In the genomic region with DNA sequence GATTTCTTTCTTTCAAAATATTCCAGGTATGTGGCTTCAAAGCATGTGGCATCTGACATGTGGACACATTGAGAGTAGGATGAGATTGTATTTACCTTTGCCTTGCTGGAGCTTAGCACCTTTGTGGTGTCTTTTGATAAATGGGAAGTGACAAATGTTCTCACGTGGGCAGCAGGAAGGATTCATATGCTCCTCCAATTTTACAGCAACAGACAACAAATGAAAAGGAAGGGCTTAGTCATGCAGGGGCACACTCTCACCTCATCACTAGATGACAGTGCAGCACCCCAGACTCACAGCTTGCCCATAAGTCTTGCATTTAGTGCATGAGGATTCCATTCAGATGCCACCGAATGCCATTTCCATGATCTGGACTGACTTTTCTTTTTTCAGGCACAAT, we compare ENCODE assay signal across 17 cellular contexts. TPM values are rescaled to one million over a fixed set of nuclear protein-coding genes. Genes with fewer than 3 reads are reported as not detected.
A peak's percentile ranks its signal among the peaks of the same experiment; 100 is the strongest.
DNase-seq lines count a peak whose midpoint lies in the region; ATAC-seq and TF ChIP-seq lines count a peak whose summit lies in the region.
"Had no signal": no experiment of that assay in that cellular context is flagged by ENCODE, and none has a peak within 500 bp of the region (broad histone marks: within the 10 kb centered on the region; RNA-seq: fewer than 3 reads in every experiment).

No MANE protein-coding gene starts in this region.

- no peak overlapping the region for H3K27ac Mint-ChIP-seq in stimulated activated memory B cell treated with anti-CD40 and anti-IgM and Interleukin-4, amounts not matched to agents 10 μg/mL and 1 μg/mL and 100 μg/mL, for 72 hours
- H3K27ac Mint-ChIP-seq: IgD-negative memory B cell had no signal

- H3K4me3 ChIP-seq in coronary artery = no peak overlapping the region
- H3K4me3 ChIP-seq: BLaER1 treated with 17β-estradiol and CSF1 and Interleukin-3, amounts not matched to agents 10 nM and 100 nM had no signal

- no peak overlapping the region for H3K4me3 Mint-ChIP-seq in stimulated activated memory B cell treated with anti-CD40 and anti-IgM and Interleukin-4, amounts not matched to agents 10 μg/mL and 1 μg/mL and 100 μg/mL, for 72 hours
- H3K4me3 Mint-ChIP-seq: IgD-negative memory B cell had no signal

- H3K27me3 Mint-ChIP-seq in stimulated activated memory B cell treated with anti-CD40 and anti-IgM and Interleukin-4, amounts not matched to agents 10 μg/mL and 1 μg/mL and 100 μg/mL, for 72 hours = peaks cover 17% of the 10 kb centered on the region

- no peaks in the 10 kb centered on the region for H3K4me1 Mint-ChIP-seq in stimulated activated memory B cell treated with anti-CD40 and anti-IgM and Interleukin-4, amounts not matched to agents 10 μg/mL and 1 μg/mL and 100 μg/mL, for 72 hours
- H3K4me1 Mint-ChIP-seq: IgD-negative memory B cell had no signal

- H3K9me3 Mint-ChIP-seq in stimulated activated memory B cell treated with anti-CD40 and anti-IgM and Interleukin-4, amounts not matched to agents 10 μg/mL and 1 μg/mL and 100 μg/mL, for 72 hours = no peaks in the 10 kb centered on the region
- H3K9me3 Mint-ChIP-seq: IgD-negative memory B cell had no signal

- peak; percentile 74 for ATAC-seq in foreskin keratinocyte
- no peak for ATAC-seq in stimulated activated memory B cell treated with anti-CD40 and anti-IgM and Interleukin-4, amounts not matched to agents 10 μg/mL and 1 μg/mL and 100 μg/mL, for 72 hours

- TF ChIP-seq CTCF in foreskin keratinocyte (conservative IDR thresholded peaks at IDR 0.05) = no peak
- TF ChIP-seq CTCF in coronary artery (IDR thresholded peaks at IDR 0.05) = no peak

- H3K4me1 ChIP-seq in foreskin keratinocyte = peaks cover 9% of the 10 kb centered on the region
- H3K4me1 ChIP-seq: BLaER1 treated with 17β-estradiol and CSF1 and Interleukin-3, amounts not matched to agents 10 nM and 100 nM had no signal

- no peak overlapping the region for H3K27ac ChIP-seq in foreskin keratinocyte
- no peak overlapping the region for H3K27ac ChIP-seq in coronary artery
- H3K27ac ChIP-seq: 22Rv1; BLaER1 treated with 17β-estradiol and CSF1 and Interleukin-3, amounts not matched to agents 10 nM and 100 nM had no signal

- peak; percentile 58 for DNase-seq in NCI-H1694 treated with DMSO at 0.1 percent for 48 hours (lab: John Stamatoyannopoulos, UW)
- DNase-seq in NCI-H1694 (lab: John Stamatoyannopoulos, UW) = no peak
- DNase-seq in A172 (ENCODE audit: low spot score) = peak; percentile 11
- peak; percentile 19 for DNase-seq in RKO (ENCODE audit: low spot score)
- DNase-seq in foreskin keratinocyte = no peak
- no peak for DNase-seq in NAMALWA (ENCODE audit: low spot score)
- DNase-seq in coronary artery (ENCODE audit: low spot score) = no peak
- DNase-seq: HCEC 1CT, NCI-H1417 treated with DMSO at 0.1 percent for 48 hours, NCI-H2081, NCI-H345, Right ventricle myocardium superior, SK-N-SH had no signal

- peaks cover 10% of the 10 kb centered on the region for H3K27me3 ChIP-seq in foreskin keratinocyte
- H3K27me3 ChIP-seq: BLaER1 treated with 17β-estradiol and CSF1 and Interleukin-3, amounts not matched to agents 10 nM and 100 nM had no signal

- no peaks in the 10 kb centered on the region for H3K36me3 Mint-ChIP-seq in stimulated activated memory B cell treated with anti-CD40 and anti-IgM and Interleukin-4, amounts not matched to agents 10 μg/mL and 1 μg/mL and 100 μg/mL, for 72 hours
- H3K36me3 Mint-ChIP-seq: IgD-negative memory B cell had no signal

RNA-seq across cellular contexts. Expression of a gene that starts 39.8 kb away (rescaled TPM):
- not detected in 2 replicates for total RNA-seq in A172 (2014; rRNA removed; shearing (Covaris generic))
- 0.39 TPM in 1 of 2 replicates, not detected in the other for total RNA-seq in foreskin keratinocyte
- 0.27 and 0.56 TPM in 2 replicates for polyA plus RNA-seq in foreskin keratinocyte
- total RNA-seq: Right ventricle myocardium superior had no signal
- polyA plus RNA-seq: IgD-negative memory B cell, SK-N-SH had no signal

Comparison
In these comparisons a context has a peak if more than half of its experiments do, and no peak if none do; other contexts are left out.
1. DNase-seq: peak in NCI-H1694 treated with DMSO at 0.1 percent for 48 hours (single experiment), A172 (single experiment) and RKO (single experiment); none in NCI-H1694 (single experiment), foreskin keratinocyte (0 of 2), NAMALWA (single experiment) and coronary artery (single experiment).